10 cellular contexts compared by ENCODE assay signal in the genomic region with DNA sequence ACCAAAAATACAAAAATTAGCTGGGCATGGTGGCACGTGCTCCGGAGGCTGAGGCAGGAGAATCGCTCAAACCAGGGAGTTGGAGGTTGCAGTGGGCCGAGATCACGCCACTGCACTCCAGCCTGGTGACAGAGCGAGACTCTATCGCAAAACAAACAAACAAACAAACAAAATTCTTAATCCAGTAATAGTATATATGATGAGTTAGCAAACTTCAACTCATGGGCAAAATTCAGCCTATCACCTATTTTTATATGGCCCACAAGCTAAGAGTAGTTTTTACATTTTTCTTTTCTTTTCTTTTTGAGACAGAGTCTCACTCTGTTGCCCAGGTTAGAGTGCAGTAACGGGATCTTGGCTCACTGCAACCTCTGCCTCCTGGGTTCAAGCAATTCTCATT.
"Had no signal": no experiment of that assay in that cellular context is flagged by ENCODE, and none has a peak within 500 bp of the region (broad histone marks: within the 10 kb centered on the region; RNA-seq: fewer than 3 reads in every experiment).

No MANE protein-coding gene starts in this region.

- H3K4me2 ChIP-seq: KMS-11 had no signal

- H3K27ac ChIP-seq: GM23248, KMS-11 had no signal

- FAIRE-seq: HTR-8/SVneo had no signal

- H3K9ac ChIP-seq: GM23248, KMS-11 had no signal

- H2AFZ ChIP-seq: GM23248 had no signal

- DNase-seq: GM23248, GOT3, H7, HFFc6, Karpas-422, KBM-7 had no signal

- H3K9me3 ChIP-seq: HAP-1 had no signal

- ATAC-seq: HCT116 had no signal

- H3K4me3 ChIP-seq: GM23248, HAP-1 had no signal

- H3K36me3 ChIP-seq: HAP-1 had no signal
